1 cellular context compared by ENCODE assay signal in the genomic region with DNA sequence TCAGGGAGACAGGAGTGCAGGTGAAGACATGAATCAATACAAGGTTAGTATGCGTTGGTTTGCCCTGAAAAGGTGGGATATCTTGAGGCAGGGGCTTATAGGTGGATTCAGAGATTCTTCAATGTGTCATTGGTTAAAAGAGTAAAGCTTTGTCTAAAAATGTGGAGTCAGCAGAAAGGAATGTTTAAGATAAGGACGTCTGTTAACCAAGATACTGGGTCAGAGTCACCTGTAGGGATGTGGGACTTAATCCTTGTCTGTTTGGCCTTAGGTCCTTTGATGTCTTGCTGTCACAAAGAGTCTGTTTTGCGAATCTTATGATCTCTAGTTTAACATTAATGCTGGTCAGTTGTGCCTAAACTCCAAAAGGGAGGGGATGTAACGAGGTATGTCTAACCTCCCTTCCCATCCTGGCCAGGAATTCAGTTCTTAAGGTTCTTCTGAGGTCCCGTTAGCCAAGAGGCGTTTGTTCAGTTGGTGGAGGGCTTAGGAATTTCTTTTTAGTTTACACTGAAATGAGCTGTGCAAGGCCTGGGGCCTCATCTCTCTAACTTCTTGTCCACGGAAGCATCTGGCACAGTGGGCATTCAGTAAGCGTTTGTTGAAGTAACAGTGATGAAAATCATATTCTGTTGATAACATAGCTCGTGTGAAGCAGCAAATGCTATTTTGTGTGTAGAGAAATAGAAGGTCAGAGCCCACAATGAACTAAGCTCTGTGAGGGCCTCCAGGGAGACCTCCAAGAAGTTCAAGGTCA.
TF ChIP-seq lines count a peak whose summit lies in the region.

No MANE protein-coding gene starts in this region.

TF ChIP-seq in HepG2, 621 proteins besides CTCF, POLR2A, EP300 and RAD21 (continued from another document and continues in another):
- TF ChIP-seq ZNF224 (CRISPR knock-in tag; IDR thresholded peaks at IDR 0.05) (no peak), CHCHD3 (CRISPR knock-in tag; IDR thresholded peaks at IDR 0.05) (no peak), TCF7 (IDR thresholded peaks at IDR 0.05; ENCODE audit: low read depth) (peak; percentile 92), ZNF790 (CRISPR knock-in tag; IDR thresholded peaks at IDR 0.05; ENCODE audit: borderline replicate concordance) (no peak), RARG (CRISPR knock-in tag; IDR thresholded peaks at IDR 0.05; ENCODE audit: low read depth) (no peak), TBX2 (CRISPR knock-in tag; IDR thresholded peaks at IDR 0.05; ENCODE audit: borderline replicate concordance) (peak; percentile 49; the same call in 1 of the 2 replicates), FOXJ3 (CRISPR knock-in tag; IDR thresholded peaks at IDR 0.05; ENCODE audit: borderline replicate concordance) (peak; percentile 61; the same call in 1 of the 2 replicates), TCF7L2 (IDR thresholded peaks at IDR 0.05; ENCODE audit: low read depth, low read length) (peak; percentile 95), SSRP1 (CRISPR knock-in tag; IDR thresholded peaks at IDR 0.05) (peak; percentile 24; the same call in 1 of the 2 replicates), ZBTB26 (CRISPR knock-in tag; IDR thresholded peaks at IDR 0.05; ENCODE audit: borderline replicate concordance) (no peak), RARA (CRISPR knock-in tag; IDR thresholded peaks at IDR 0.05) (peak; percentile 73), STAT6 (CRISPR knock-in tag; IDR thresholded peaks at IDR 0.05; ENCODE audit: borderline replicate concordance) (0 out of 2 replicates have a peak, but pooled peaks have one; percentile 65), NONO (IDR thresholded peaks at IDR 0.05) (no peak), NONO (CRISPR knock-in tag; conservative IDR thresholded peaks at IDR 0.05) (no peak), PREB (CRISPR knock-in tag; IDR thresholded peaks at IDR 0.05) (no peak), FOSL2 (CRISPR knock-in tag; IDR thresholded peaks at IDR 0.05) (peak; percentile 84), KAT7 (CRISPR knock-in tag; IDR thresholded peaks at IDR 0.05; ENCODE audit: borderline replicate concordance) (0 out of 2 replicates have a peak, but pooled peaks have one; percentile 46), TEAD3 (CRISPR knock-in tag; optimal IDR thresholded peaks at IDR 0.05; ENCODE audit: borderline replicate concordance) (peak; percentile 36), ZNF550 (CRISPR knock-in tag; IDR thresholded peaks at IDR 0.05; ENCODE audit: borderline replicate concordance) (no peak), ISX (CRISPR knock-in tag; conservative IDR thresholded peaks at IDR 0.05) (no peak), ZNF775 (CRISPR knock-in tag; IDR thresholded peaks at IDR 0.05; ENCODE audit: borderline replicate concordance) (no peak), MED8 (CRISPR knock-in tag; IDR thresholded peaks at IDR 0.05; ENCODE audit: insufficient replicate concordance) (peak; percentile 37), DPF2 (CRISPR knock-in tag; IDR thresholded peaks at IDR 0.05; ENCODE audit: borderline replicate concordance, low read depth) (peak; percentile 58; the same call in 1 of the 2 replicates), CENPX (CRISPR knock-in tag; IDR thresholded peaks at IDR 0.05) (no peak), NFYB (CRISPR knock-in tag; IDR thresholded peaks at IDR 0.05) (no peak), SAP130 (CRISPR knock-in tag; IDR thresholded peaks at IDR 0.05; ENCODE audit: low read depth) (peak; percentile 47), U2AF2 (IDR thresholded peaks at IDR 0.05; ENCODE audit: low read depth, low read length) (no peak), TAF1 (CRISPR knock-in tag; IDR thresholded peaks at IDR 0.05) (0 out of 2 replicates have a peak, but pooled peaks have one; percentile 41), FOXO1 (CRISPR knock-in tag; IDR thresholded peaks at IDR 0.05) (0 out of 2 replicates have a peak, but pooled peaks have one; percentile 27), HNF4G (IDR thresholded peaks at IDR 0.05; ENCODE audit: borderline replicate concordance, low read depth, low read length) (peak; percentile 11; the same call in 1 of the 2 replicates), HNF4G (CRISPR knock-in tag; IDR thresholded peaks at IDR 0.05; ENCODE audit: borderline replicate concordance, low read depth) (no peak; the same call in 1 of the 2 replicates), GZF1 (CRISPR knock-in tag; IDR thresholded peaks at IDR 0.05) (no peak), ZNF230 (CRISPR knock-in tag; IDR thresholded peaks at IDR 0.05) (0 out of 2 replicates have a peak, but pooled peaks have one; percentile 39), POLR2AphosphoS5 (IDR thresholded peaks at IDR 0.05; ENCODE audit: low read depth, low read length) (no peak; the same call in 1 of the 2 replicates), SP5 (CRISPR knock-in tag; IDR thresholded peaks at IDR 0.05; ENCODE audit: borderline replicate concordance, low read depth) (peak; percentile 38; the same call in 1 of the 2 replicates), ZEB1 (IDR thresholded peaks at IDR 0.05; ENCODE audit: insufficient replicate concordance, low read depth) (peak; percentile 83), MAFK (conservative IDR thresholded peaks at IDR 0.05 in 1 of 2, IDR thresholded peaks at IDR 0.05 in 1 of 2; ENCODE audit: low read length in 2 of 2) (peak; percentile 99 to 100)
- TF ChIP-seq, protein P1, sequence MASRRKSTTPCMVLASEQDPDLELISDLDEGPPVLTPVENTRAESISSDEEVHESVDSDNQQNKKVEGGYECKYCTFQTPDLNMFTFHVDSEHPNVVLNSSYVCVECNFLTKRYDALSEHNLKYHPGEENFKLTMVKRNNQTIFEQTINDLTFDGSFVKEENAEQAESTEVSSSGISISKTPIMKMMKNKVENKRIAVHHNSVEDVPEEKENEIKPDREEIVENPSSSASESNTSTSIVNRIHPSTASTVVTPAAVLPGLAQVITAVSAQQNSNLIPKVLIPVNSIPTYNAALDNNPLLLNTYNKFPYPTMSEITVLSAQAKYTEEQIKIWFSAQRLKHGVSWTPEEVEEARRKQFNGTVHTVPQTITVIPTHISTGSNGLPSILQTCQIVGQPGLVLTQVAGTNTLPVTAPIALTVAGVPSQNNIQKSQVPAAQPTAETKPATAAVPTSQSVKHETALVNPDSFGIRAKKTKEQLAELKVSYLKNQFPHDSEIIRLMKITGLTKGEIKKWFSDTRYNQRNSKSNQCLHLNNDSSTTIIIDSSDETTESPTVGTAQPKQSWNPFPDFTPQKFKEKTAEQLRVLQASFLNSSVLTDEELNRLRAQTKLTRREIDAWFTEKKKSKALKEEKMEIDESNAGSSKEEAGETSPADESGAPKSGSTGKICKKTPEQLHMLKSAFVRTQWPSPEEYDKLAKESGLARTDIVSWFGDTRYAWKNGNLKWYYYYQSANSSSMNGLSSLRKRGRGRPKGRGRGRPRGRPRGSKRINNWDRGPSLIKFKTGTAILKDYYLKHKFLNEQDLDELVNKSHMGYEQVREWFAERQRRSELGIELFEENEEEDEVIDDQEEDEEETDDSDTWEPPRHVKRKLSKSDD (CRISPR knock-in tag; IDR thresholded peaks at IDR 0.05; ENCODE audit: low read depth): 0 out of 2 replicates have a peak, but pooled peaks have one; percentile 1
- TF ChIP-seq, protein P2, sequence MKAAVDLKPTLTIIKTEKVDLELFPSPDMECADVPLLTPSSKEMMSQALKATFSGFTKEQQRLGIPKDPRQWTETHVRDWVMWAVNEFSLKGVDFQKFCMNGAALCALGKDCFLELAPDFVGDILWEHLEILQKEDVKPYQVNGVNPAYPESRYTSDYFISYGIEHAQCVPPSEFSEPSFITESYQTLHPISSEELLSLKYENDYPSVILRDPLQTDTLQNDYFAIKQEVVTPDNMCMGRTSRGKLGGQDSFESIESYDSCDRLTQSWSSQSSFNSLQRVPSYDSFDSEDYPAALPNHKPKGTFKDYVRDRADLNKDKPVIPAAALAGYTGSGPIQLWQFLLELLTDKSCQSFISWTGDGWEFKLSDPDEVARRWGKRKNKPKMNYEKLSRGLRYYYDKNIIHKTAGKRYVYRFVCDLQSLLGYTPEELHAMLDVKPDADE (CRISPR knock-in tag; IDR thresholded peaks at IDR 0.05): no peak
- TF ChIP-seq, protein P3, sequence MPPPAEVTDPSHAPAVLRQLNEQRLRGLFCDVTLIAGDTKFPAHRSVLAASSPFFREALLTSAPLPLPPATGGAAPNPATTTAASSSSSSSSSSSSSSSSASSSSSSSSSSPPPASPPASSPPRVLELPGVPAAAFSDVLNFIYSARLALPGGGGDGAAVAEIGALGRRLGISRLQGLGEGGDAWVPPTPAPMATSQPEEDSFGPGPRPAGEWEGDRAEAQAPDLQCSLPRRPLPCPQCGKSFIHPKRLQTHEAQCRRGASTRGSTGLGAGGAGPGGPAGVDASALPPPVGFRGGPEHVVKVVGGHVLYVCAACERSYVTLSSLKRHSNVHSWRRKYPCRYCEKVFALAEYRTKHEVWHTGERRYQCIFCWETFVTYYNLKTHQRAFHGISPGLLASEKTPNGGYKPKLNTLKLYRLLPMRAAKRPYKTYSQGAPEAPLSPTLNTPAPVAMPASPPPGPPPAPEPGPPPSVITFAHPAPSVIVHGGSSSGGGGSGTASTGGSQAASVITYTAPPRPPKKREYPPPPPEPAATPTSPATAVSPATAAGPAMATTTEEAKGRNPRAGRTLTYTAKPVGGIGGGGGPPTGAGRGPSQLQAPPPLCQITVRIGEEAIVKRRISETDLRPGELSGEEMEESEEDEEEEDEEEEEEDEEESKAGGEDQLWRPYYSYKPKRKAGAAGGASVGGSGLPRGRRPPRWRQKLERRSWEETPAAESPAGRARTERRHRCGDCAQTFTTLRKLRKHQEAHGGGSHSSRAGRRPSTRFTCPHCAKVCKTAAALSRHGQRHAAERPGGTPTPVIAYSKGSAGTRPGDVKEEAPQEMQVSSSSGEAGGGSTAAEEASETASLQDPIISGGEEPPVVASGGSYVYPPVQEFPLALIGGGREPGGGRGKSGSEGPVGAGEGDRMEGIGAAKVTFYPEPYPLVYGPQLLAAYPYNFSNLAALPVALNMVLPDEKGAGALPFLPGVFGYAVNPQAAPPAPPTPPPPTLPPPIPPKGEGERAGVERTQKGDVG (CRISPR knock-in tag; IDR thresholded peaks at IDR 0.05; ENCODE audit: borderline replicate concordance): no peak
- TF ChIP-seq, protein P4, sequence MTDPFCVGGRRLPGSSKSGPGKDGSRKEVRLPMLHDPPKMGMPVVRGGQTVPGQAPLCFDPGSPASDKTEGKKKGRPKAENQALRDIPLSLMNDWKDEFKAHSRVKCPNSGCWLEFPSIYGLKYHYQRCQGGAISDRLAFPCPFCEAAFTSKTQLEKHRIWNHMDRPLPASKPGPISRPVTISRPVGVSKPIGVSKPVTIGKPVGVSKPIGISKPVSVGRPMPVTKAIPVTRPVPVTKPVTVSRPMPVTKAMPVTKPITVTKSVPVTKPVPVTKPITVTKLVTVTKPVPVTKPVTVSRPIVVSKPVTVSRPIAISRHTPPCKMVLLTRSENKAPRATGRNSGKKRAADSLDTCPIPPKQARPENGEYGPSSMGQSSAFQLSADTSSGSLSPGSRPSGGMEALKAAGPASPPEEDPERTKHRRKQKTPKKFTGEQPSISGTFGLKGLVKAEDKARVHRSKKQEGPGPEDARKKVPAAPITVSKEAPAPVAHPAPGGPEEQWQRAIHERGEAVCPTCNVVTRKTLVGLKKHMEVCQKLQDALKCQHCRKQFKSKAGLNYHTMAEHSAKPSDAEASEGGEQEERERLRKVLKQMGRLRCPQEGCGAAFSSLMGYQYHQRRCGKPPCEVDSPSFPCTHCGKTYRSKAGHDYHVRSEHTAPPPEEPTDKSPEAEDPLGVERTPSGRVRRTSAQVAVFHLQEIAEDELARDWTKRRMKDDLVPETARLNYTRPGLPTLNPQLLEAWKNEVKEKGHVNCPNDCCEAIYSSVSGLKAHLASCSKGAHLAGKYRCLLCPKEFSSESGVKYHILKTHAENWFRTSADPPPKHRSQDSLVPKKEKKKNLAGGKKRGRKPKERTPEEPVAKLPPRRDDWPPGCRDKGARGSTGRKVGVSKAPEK (CRISPR knock-in tag; IDR thresholded peaks at IDR 0.05; ENCODE audit: borderline replicate concordance): no peak
- TF ChIP-seq, protein P5, sequence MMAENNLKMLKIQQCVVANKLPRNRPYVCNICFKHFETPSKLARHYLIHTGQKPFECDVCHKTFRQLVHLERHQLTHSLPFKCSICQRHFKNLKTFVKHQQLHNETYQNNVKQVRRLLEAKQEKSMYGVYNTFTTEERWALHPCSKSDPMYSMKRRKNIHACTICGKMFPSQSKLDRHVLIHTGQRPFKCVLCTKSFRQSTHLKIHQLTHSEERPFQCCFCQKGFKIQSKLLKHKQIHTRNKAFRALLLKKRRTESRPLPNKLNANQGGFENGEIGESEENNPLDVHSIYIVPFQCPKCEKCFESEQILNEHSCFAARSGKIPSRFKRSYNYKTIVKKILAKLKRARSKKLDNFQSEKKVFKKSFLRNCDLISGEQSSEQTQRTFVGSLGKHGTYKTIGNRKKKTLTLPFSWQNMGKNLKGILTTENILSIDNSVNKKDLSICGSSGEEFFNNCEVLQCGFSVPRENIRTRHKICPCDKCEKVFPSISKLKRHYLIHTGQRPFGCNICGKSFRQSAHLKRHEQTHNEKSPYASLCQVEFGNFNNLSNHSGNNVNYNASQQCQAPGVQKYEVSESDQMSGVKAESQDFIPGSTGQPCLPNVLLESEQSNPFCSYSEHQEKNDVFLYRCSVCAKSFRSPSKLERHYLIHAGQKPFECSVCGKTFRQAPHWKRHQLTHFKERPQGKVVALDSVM (CRISPR knock-in tag; IDR thresholded peaks at IDR 0.05): no peak
